In the genomic region with DNA sequence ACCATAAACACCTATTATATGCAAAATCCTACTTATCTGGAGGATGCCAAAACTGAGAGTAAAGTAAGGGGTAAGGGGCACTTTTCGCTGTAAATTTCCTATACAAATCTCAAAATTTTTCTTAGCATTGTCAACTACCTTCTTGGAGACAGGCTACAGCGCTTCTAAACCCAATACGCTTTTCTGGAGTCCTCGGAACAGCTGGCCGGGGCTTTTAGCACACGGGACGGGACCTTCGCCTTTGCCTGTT, we compare ENCODE assay signal across 13 cellular contexts. TPM values are rescaled to one million over a fixed set of nuclear protein-coding genes. Genes with fewer than 3 reads are reported as not detected.
DNase-seq lines count a peak whose midpoint lies in the region; ATAC-seq and TF ChIP-seq lines count a peak whose summit lies in the region.
"Had no signal": no experiment of that assay in that cellular context is flagged by ENCODE, and none has a peak within 500 bp of the region (broad histone marks: within the 10 kb centered on the region; RNA-seq: fewer than 3 reads in every experiment).

No MANE protein-coding gene starts in this region.

- CTCF ChIA-PET in BJ (lab: Yijun Ruan, JAX) = interaction anchor here (0.8 to 3.2 kb wide), 4 partner anchors 7 to 752 kb away, joined by 3 to 10 read pairs (median 4); no protein-coding TSS in a partner anchor

- H3K9me3 ChIP-seq in WERI-Rb-1 (ENCODE audit: severe bottlenecking) (no peaks in the 10 kb centered on the region), cardiac muscle cell (ENCODE audit: low read depth) (no peaks in the 10 kb centered on the region), psoas muscle (no peaks in the 10 kb centered on the region)

- ATAC-seq in psoas muscle (peak in 1 of 4 donors; percentile 27), HG03159 (IDR thresholded peaks at IDR 0.05; ENCODE audit: unreplicated experiment) (no peak)
- ATAC-seq: GM12878 had no signal

- TF ChIP-seq CTCF in BJ (IDR thresholded peaks at IDR 0.05; ENCODE audit: insufficient read depth, low read depth, low read length) = no peak
- no peak for TF ChIP-seq CTCF in WERI-Rb-1 (IDR thresholded peaks at IDR 0.05; ENCODE audit: low read depth, low read length)
- no peak for TF ChIP-seq CTCF in cardiac muscle cell (IDR thresholded peaks at IDR 0.05; ENCODE audit: low read depth, low read length)
- no peak for TF ChIP-seq CTCF in psoas muscle (IDR thresholded peaks at IDR 0.05)

- H3K4me1 ChIP-seq in cardiac muscle cell (ENCODE audit: low read depth) (peaks cover 33% of the 10 kb centered on the region), psoas muscle (peaks cover 6% of the 10 kb centered on the region)

- 1 to 2% (median 2%) methylated on average over 8 of the region's 8 CpGs for WGBS in psoas muscle, 3 donors

- no peak overlapping the region for H3K27ac ChIP-seq in WERI-Rb-1
- H3K27ac ChIP-seq in cardiac muscle cell = peak overlapping the region; percentile 66
- H3K27ac ChIP-seq in psoas muscle = no peak overlapping the region
- H3K27ac ChIP-seq in substantia nigra (ENCODE audit: low read depth, low read length, poor library complexity, severe bottlenecking) = no peak overlapping the region
- H3K27ac ChIP-seq: HL-60 had no signal

- no peaks in the 10 kb centered on the region for H3K36me3 ChIP-seq in BJ (ENCODE audit: control insufficient read depth, insufficient read depth, low read length)
- no peaks in the 10 kb centered on the region for H3K36me3 ChIP-seq in WERI-Rb-1
- H3K36me3 ChIP-seq in cardiac muscle cell = no peaks in the 10 kb centered on the region
- H3K36me3 ChIP-seq in psoas muscle (ENCODE audit: insufficient read depth in 1 of 2, low read depth in 1 of 2) = no peaks in the 10 kb centered on the region

- no peaks in the 10 kb centered on the region for H3K27me3 ChIP-seq in BJ (ENCODE audit: control insufficient read depth, insufficient read depth, low read length)
- H3K27me3 ChIP-seq in WERI-Rb-1 (ENCODE audit: insufficient read depth, low read depth, severe bottlenecking) = peaks cover 18% of the 10 kb centered on the region
- peaks cover 46% of the 10 kb centered on the region for H3K27me3 ChIP-seq in cardiac muscle cell
- H3K27me3 ChIP-seq in psoas muscle (ENCODE audit: insufficient read depth in 3 of 3, low read length in 2 of 3) = peaks cover 13 to 86% (median 27%) of the 10 kb centered on the region in 3 donors

- POLR2A ChIA-PET in BJ (lab: Charles Lee) = interaction anchor here (0.9 kb wide), 1 partner anchor 10 kb away, joined by 3 read pairs; the partner anchor contains the start of gene TWIST1

- H3K4me3 ChIP-seq in BJ (ENCODE audit: low read depth, low read length) (peak overlapping the region; percentile 48), WERI-Rb-1 (ENCODE audit: low read depth, low read length) (peak overlapping the region; percentile 73), cardiac muscle cell (peak overlapping the region; percentile 29), psoas muscle (peak overlapping the region; percentile 50)
- H3K4me3 ChIP-seq: GM12878 had no signal

- intact Hi-C loops in psoas muscle (cut with DNase I) = no loop called here

- DNase-seq in BJ (ENCODE audit: low read depth) (no peak), WERI-Rb-1 (no peak), cardiac muscle cell (ENCODE audit: low read depth in 1 of 2, low spot score in 1 of 2) (no peak), psoas muscle (no peak), SIG-M5 (lab: John Stamatoyannopoulos, UW) (no peak), NCI-H774 (lab: John Stamatoyannopoulos, UW) (no peak), substantia nigra (lab: John Stamatoyannopoulos, UW) (no peak)
- DNase-seq: activated CD4-positive, alpha-beta memory T cell treated with anti-CD3 and anti-CD28 coated beads for 36 hours; NCI-H2081 treated with DMSO at 0.1 percent for 48 hours had no signal

RNA-seq across cellular contexts. Expression of gene TWIST1, which starts 10.4 kb away (rescaled TPM):
- 19.8 and 28.2 TPM in 2 replicates for polyA plus RNA-seq in BJ (2011; rRNA removed)
- 39.1 and 47.7 TPM in 2 replicates for polyA minus RNA-seq in BJ (2011; rRNA and poly(A)+ RNA removed)
- 43.5 and 44.6 TPM in 2 replicates for total RNA-seq in cardiac muscle cell
- 21.4 and 21.9 TPM in 2 replicates for polyA plus RNA-seq in cardiac muscle cell
- 1 to 10 TPM in 1 of 4 donors, under 1 TPM in 2, not detected in 1; 0.20 to 1.1 (median 0.32) TPM for total RNA-seq in psoas muscle
- under 1 TPM; 0.27 to 0.49 (median 0.46) TPM for polyA plus RNA-seq in psoas muscle
- total RNA-seq: GM12878 had no signal
- polyA plus RNA-seq: GM12878 had no signal

RNA-seq across cellular contexts. Expression of gene FERD3L, which starts 38.2 kb away (rescaled TPM):
- not detected in 2 replicates for polyA plus RNA-seq in BJ (2011; rRNA removed)
- not detected in 2 replicates for polyA minus RNA-seq in BJ (2011; rRNA and poly(A)+ RNA removed)
- total RNA-seq in cardiac muscle cell = not detected in 2 replicates
- not detected in 2 replicates for polyA plus RNA-seq in cardiac muscle cell
- total RNA-seq in psoas muscle = not detected
- polyA plus RNA-seq in psoas muscle = not detected
- total RNA-seq: activated CD4-positive, alpha-beta memory T cell treated with anti-CD3 and anti-CD28 coated beads for 36 hours; GM12878; pulmonary artery endothelial cell had no signal
- polyA plus RNA-seq: GM12878 had no signal

Comparison
In these comparisons a context has a peak if more than half of its experiments do, and no peak if none do; other contexts are left out.
1. RNA of gene TWIST1, which starts 10.4 kb away (polyA plus RNA-seq): 19.8 to 28.2 TPM in BJ and 21.4 to 21.9 TPM in cardiac muscle cell; 0.27 to 0.49 TPM in psoas muscle; every median in the first group is over 10 times any median in the second.
2. Peak in every context shown above with its lines, with median percentiles within 50 percentile points of each other: H3K4me3 ChIP-seq.